In genomic region chr4:86451560-86452322, GRCh38 we compare ENCODE assay signal across 10 cellular contexts.
DNase-seq lines count a peak whose midpoint lies in the region; ATAC-seq and TF ChIP-seq lines count a peak whose summit lies in the region.
"Had no signal": no experiment of that assay in that cellular context is flagged by ENCODE, and none has a peak within 500 bp of the region (broad histone marks: within the 10 kb centered on the region; RNA-seq: fewer than 3 reads in every experiment).

No MANE protein-coding gene starts in this region.

- peaks cover 35% of the 10 kb centered on the region for H3K4me1 ChIP-seq in ectodermal cell (ENCODE audit: control insufficient read depth, insufficient read depth, low read length)
- H3K4me1 ChIP-seq: BLaER1 treated with 17β-estradiol and CSF1 and Interleukin-3, amounts not matched to agents 10 nM and 100 nM had no signal

- TF ChIP-seq CTCF in AG04450 (IDR thresholded peaks at IDR 0.05; ENCODE audit: low read depth, low read length) (no peak), mesothelial cell of epicardium (IDR thresholded peaks at IDR 0.05; ENCODE audit: unreplicated experiment) (no peak)

- DNase-seq in AG04450 (ENCODE audit: low read depth, low spot score) (no peak), NCI-H1105 (lab: John Stamatoyannopoulos, UW) (peak; percentile 9), mesothelial cell of epicardium (ENCODE audit: low spot score in 2 of 2, unreplicated experiment in 2 of 2) (no peak), T-helper 17 cell (no peak)
- DNase-seq in activated CD4-positive, alpha-beta memory T cell treated with anti-CD3 and anti-CD28 coated beads for 36 hours, result no peak
- DNase-seq in stimulated activated CD4-positive, alpha-beta T cell treated with anti-CD3 and anti-CD28 coated beads, Interleukin-2, amount 100 ng/mL, for 48 hours, result no peak
- DNase-seq: NCI-H524 had no signal

- H3K36me3 Mint-ChIP-seq in mesothelial cell of epicardium (no peaks in the 10 kb centered on the region), T-helper 17 cell (ENCODE audit: low read depth) (peaks cover 2% of the 10 kb centered on the region)
- H3K36me3 Mint-ChIP-seq in activated CD4-positive, alpha-beta memory T cell treated with anti-CD3 and anti-CD28 coated beads for 36 hours, result no peaks in the 10 kb centered on the region

- H3K27me3 Mint-ChIP-seq in mesothelial cell of epicardium (ENCODE audit: low read depth) (no peaks in the 10 kb centered on the region), T-helper 17 cell (peaks cover 22% of the 10 kb centered on the region)
- peaks cover 11% of the 10 kb centered on the region for H3K27me3 Mint-ChIP-seq in activated CD4-positive, alpha-beta memory T cell treated with anti-CD3 and anti-CD28 coated beads for 36 hours

- H3K27ac Mint-ChIP-seq in mesothelial cell of epicardium (peak overlapping the region; percentile 68), T-helper 17 cell (no peak overlapping the region)
- no peak overlapping the region for H3K27ac Mint-ChIP-seq in activated CD4-positive, alpha-beta memory T cell treated with anti-CD3 and anti-CD28 coated beads for 36 hours

- 51 to 74% methylated on average over 5 to 7 of the region's 7 CpGs for WGBS in ectodermal cell, 2 experiments

- H3K27ac ChIP-seq in AG04450 (ENCODE audit: low read depth, low read length) (no peak overlapping the region), ectodermal cell (ENCODE audit: insufficient read depth, low read depth, low read length, poor library complexity, severe bottlenecking) (peak overlapping the region; percentile 42)
- H3K27ac ChIP-seq: BLaER1 treated with 17β-estradiol and CSF1 and Interleukin-3, amounts not matched to agents 10 nM and 100 nM had no signal

- H3K36me3 ChIP-seq in ectodermal cell (ENCODE audit: control insufficient read depth, insufficient read depth, low read length), result no peaks in the 10 kb centered on the region
- H3K36me3 ChIP-seq: BLaER1 treated with 17β-estradiol and CSF1 and Interleukin-3, amounts not matched to agents 10 nM and 100 nM had no signal

- POLR2A ChIA-PET in AG04450 (lab: Yijun Ruan, JAX), result no interaction called here
- POLR2A ChIA-PET in activated CD4-positive, alpha-beta memory T cell treated with anti-CD3 and anti-CD28 coated beads for 36 hours (lab: Charles Lee), result no interaction called here

- H3K4me1 Mint-ChIP-seq in mesothelial cell of epicardium (peaks cover 52% of the 10 kb centered on the region), T-helper 17 cell (no peaks in the 10 kb centered on the region)
- no peaks in the 10 kb centered on the region for H3K4me1 Mint-ChIP-seq in activated CD4-positive, alpha-beta memory T cell treated with anti-CD3 and anti-CD28 coated beads for 36 hours (ENCODE audit: low read depth)

- ATAC-seq in T-helper 17 cell (no peak), GM18907 (IDR thresholded peaks at IDR 0.05; ENCODE audit: unreplicated experiment) (no peak)

- peak overlapping the region; percentile 61 for H3K4me3 ChIP-seq in AG04450 (ENCODE audit: low read depth, low read length)
- H3K4me3 ChIP-seq in ectodermal cell (ENCODE audit: insufficient read depth, low read depth, low read length), result no peak overlapping the region
- H3K4me3 ChIP-seq: BLaER1 treated with 17β-estradiol and CSF1 and Interleukin-3, amounts not matched to agents 10 nM and 100 nM had no signal

- CTCF ChIA-PET in AG04450 (lab: Charles Lee), result interaction anchor here (0.9 to 2.0 kb wide), 2 partner anchors 47 to 99 kb away, joined by 3 to 9 read pairs; no protein-coding TSS in a partner anchor
- CTCF ChIA-PET in activated CD4-positive, alpha-beta memory T cell treated with anti-CD3 and anti-CD28 coated beads for 36 hours (lab: Charles Lee), result no interaction called here

- H3K9me3 ChIP-seq in AG04450 (ENCODE audit: control insufficient read depth, insufficient read depth, low read length) (no peaks in the 10 kb centered on the region), ectodermal cell (ENCODE audit: control insufficient read depth, low read length) (no peaks in the 10 kb centered on the region), T-helper 17 cell (ENCODE audit: control insufficient read depth, low read length, poor library complexity, severe bottlenecking) (no peaks in the 10 kb centered on the region)
- H3K9me3 ChIP-seq: BLaER1 treated with 17β-estradiol and CSF1 and Interleukin-3, amounts not matched to agents 10 nM and 100 nM had no signal

- H3K27me3 ChIP-seq in AG04450 (ENCODE audit: control insufficient read depth, insufficient read depth, low read length) (no peaks in the 10 kb centered on the region), ectodermal cell (ENCODE audit: control insufficient read depth, insufficient read depth, low read length, poor library complexity, severe bottlenecking) (no peaks in the 10 kb centered on the region)
- H3K27me3 ChIP-seq: BLaER1 treated with 17β-estradiol and CSF1 and Interleukin-3, amounts not matched to agents 10 nM and 100 nM had no signal

- intact Hi-C loops in activated CD4-positive, alpha-beta memory T cell treated with anti-CD3 and anti-CD28 coated beads for 36 hours (cut with micrococcal nuclease), result no loop called here

- H3K9me3 Mint-ChIP-seq in mesothelial cell of epicardium, result peaks cover 8% of the 10 kb centered on the region
- H3K9me3 Mint-ChIP-seq in activated CD4-positive, alpha-beta memory T cell treated with anti-CD3 and anti-CD28 coated beads for 36 hours, result no peaks in the 10 kb centered on the region

- H3K4me3 Mint-ChIP-seq in mesothelial cell of epicardium, result peak overlapping the region; percentile 3
- no peak overlapping the region for H3K4me3 Mint-ChIP-seq in T-helper 17 cell
- no peak overlapping the region for H3K4me3 Mint-ChIP-seq in activated CD4-positive, alpha-beta memory T cell treated with anti-CD3 and anti-CD28 coated beads for 36 hours
